In genomic region chr4:83009529-83009928, GRCh38 we compare ENCODE assay signal across 9 cellular contexts. TPM values are rescaled to one million over a fixed set of nuclear protein-coding genes. Genes with fewer than 3 reads are reported as not detected.
DNase-seq lines count a peak whose midpoint lies in the region; ATAC-seq and TF ChIP-seq lines count a peak whose summit lies in the region.
"Had no signal": no experiment of that assay in that cellular context is flagged by ENCODE, and none has a peak within 500 bp of the region (broad histone marks: within the 10 kb centered on the region; RNA-seq: fewer than 3 reads in every experiment).

No MANE protein-coding gene starts in this region.

- H3K27ac ChIP-seq in CD8-positive, alpha-beta T cell (ENCODE audit: low read depth, low read length): peak overlapping the region; percentile 98
- H3K27ac ChIP-seq in MM.1S (ENCODE audit: low read length) (no peak overlapping the region), duodenal mucosa (ENCODE audit: low read depth, low read length) (no peak overlapping the region)

- peaks cover 26% of the 10 kb centered on the region for H3F3A ChIP-seq in MM.1S (ENCODE audit: insufficient read depth, low read length)

- peak overlapping the region; percentile 98 for H3K27ac Mint-ChIP-seq in CD8-positive, alpha-beta T cell
- no peak overlapping the region for H3K27ac Mint-ChIP-seq in neural crest cell (ENCODE audit: unreplicated experiment)

- H3K9me2 ChIP-seq in MM.1S (replicated peaks; ENCODE audit: insufficient read depth, low read length): no peaks in the 10 kb centered on the region

- H2AFZ ChIP-seq in MM.1S (ENCODE audit: low read length): no peak overlapping the region

- H3K79me2 ChIP-seq in MM.1S (ENCODE audit: low read length): peaks cover 79% of the 10 kb centered on the region

- CTCF ChIA-PET in CD8-positive, alpha-beta T cell (lab: Charles Lee): interaction anchor here (1.2 kb wide), 1 partner anchor 27 kb away, joined by 3 read pairs; no protein-coding TSS in a partner anchor

- TF ChIP-seq CTCF in CD8-positive, alpha-beta T cell (IDR thresholded peaks at IDR 0.05): no peak
- no peak for TF ChIP-seq CTCF in MM.1S (IDR thresholded peaks at IDR 0.05; ENCODE audit: low read length)
- TF ChIP-seq CTCF in neural crest cell (conservative IDR thresholded peaks at IDR 0.05): no peak

- DNase-seq in CD8-positive, alpha-beta T cell: no peak
- DNase-seq in MM.1S (no peak), neural crest cell (ENCODE audit: low read depth, low spot score) (no peak), NCI-H2196 (lab: John Stamatoyannopoulos, UW; ENCODE audit: unreplicated experiment) (no peak), 8988T (no peak)
- DNase-seq: GOT3 had no signal

- peak overlapping the region; percentile 91 for H3K4me3 Mint-ChIP-seq in CD8-positive, alpha-beta T cell
- peak overlapping the region; percentile 92 for H3K4me3 Mint-ChIP-seq in neural crest cell

- H3K4me1 Mint-ChIP-seq in CD8-positive, alpha-beta T cell (ENCODE audit: low read depth): peaks cover 55% of the 10 kb centered on the region
- H3K4me1 Mint-ChIP-seq in neural crest cell: peaks cover 46% of the 10 kb centered on the region

- H3K36me3 ChIP-seq in CD8-positive, alpha-beta T cell (ENCODE audit: insufficient read depth, low read length): no peaks in the 10 kb centered on the region
- H3K36me3 ChIP-seq in MM.1S (replicated peaks; ENCODE audit: insufficient read depth, low read length): no peaks in the 10 kb centered on the region
- no peaks in the 10 kb centered on the region for H3K36me3 ChIP-seq in duodenal mucosa (ENCODE audit: control insufficient read depth in 1 of 2, insufficient read depth in 2 of 2, low read length in 2 of 2)

- no peaks in the 10 kb centered on the region for H3K9me3 ChIP-seq in CD8-positive, alpha-beta T cell (ENCODE audit: low read length)
- H3K9me3 ChIP-seq in MM.1S (replicated peaks; ENCODE audit: insufficient read depth, low read length) (no peaks in the 10 kb centered on the region), duodenal mucosa (ENCODE audit: control insufficient read depth in 1 of 2, low read length in 2 of 2) (no peaks in the 10 kb centered on the region)

- H3K4me1 ChIP-seq in CD8-positive, alpha-beta T cell (ENCODE audit: insufficient read depth, low read length): peaks cover 31% of the 10 kb centered on the region
- H3K4me1 ChIP-seq in MM.1S (ENCODE audit: low read length): peaks cover 15% of the 10 kb centered on the region; the same call in 1 of the 2 replicates
- peaks cover 24% of the 10 kb centered on the region in 2 donors for H3K4me1 ChIP-seq in duodenal mucosa (ENCODE audit: control insufficient read depth in 1 of 2, insufficient read depth in 2 of 2, low read length in 2 of 2)

- H4K20me1 ChIP-seq in MM.1S (ENCODE audit: insufficient read depth, low read length): no peaks in the 10 kb centered on the region

- H3K9ac ChIP-seq in MM.1S (ENCODE audit: low read length) (peak overlapping the region; percentile 88; the same call in 1 of the 2 replicates), duodenal mucosa (ENCODE audit: low read depth in 1 of 2, low read length in 2 of 2) (peak overlapping the region; percentile 67 to 76)

- H3K36me3 Mint-ChIP-seq in CD8-positive, alpha-beta T cell: peaks cover 15% of the 10 kb centered on the region
- H3K36me3 Mint-ChIP-seq in neural crest cell (ENCODE audit: low read depth): no peaks in the 10 kb centered on the region

- H3K4me3 ChIP-seq in CD8-positive, alpha-beta T cell (ENCODE audit: low read depth, low read length): peak overlapping the region; percentile 84
- H3K4me3 ChIP-seq in MM.1S (ENCODE audit: low read length): peak overlapping the region; percentile 88
- peak overlapping the region; percentile 84 to 90 for H3K4me3 ChIP-seq in duodenal mucosa (ENCODE audit: low read depth in 1 of 2, low read length in 2 of 2)

- ATAC-seq in CD8-positive, alpha-beta T cell: no peak
- ATAC-seq in GM19397 (IDR thresholded peaks at IDR 0.05; ENCODE audit: unreplicated experiment): no peak
- ATAC-seq in GM19035 (IDR thresholded peaks at IDR 0.05; ENCODE audit: unreplicated experiment): no peak

- intact Hi-C loops in CD8-positive, alpha-beta T cell (cut with DNase I, micrococcal nuclease): no loop called here

- no peaks in the 10 kb centered on the region for H3K27me3 ChIP-seq in CD8-positive, alpha-beta T cell (ENCODE audit: insufficient read depth, low read length)
- H3K27me3 ChIP-seq in MM.1S (replicated peaks; ENCODE audit: insufficient read depth, low read length) (no peaks in the 10 kb centered on the region), duodenal mucosa (ENCODE audit: control insufficient read depth in 1 of 2, insufficient read depth in 2 of 2, low read length in 2 of 2) (no peaks in the 10 kb centered on the region)

- H3K27me3 Mint-ChIP-seq in CD8-positive, alpha-beta T cell (ENCODE audit: low read depth): no peaks in the 10 kb centered on the region
- H3K27me3 Mint-ChIP-seq in neural crest cell (ENCODE audit: low read depth): no peaks in the 10 kb centered on the region

- POLR2A ChIA-PET in CD8-positive, alpha-beta T cell (lab: Charles Lee): interaction anchor here (1.4 to 4.6 kb wide), 2 partner anchors 26 to 112 kb away, joined by 3 to 49 read pairs; partner anchors contain the start of gene COPS4

- H3K4me2 ChIP-seq in MM.1S (ENCODE audit: low read depth, low read length): peak overlapping the region; percentile 95

- no peaks in the 10 kb centered on the region for H3K9me3 Mint-ChIP-seq in CD8-positive, alpha-beta T cell
- no peaks in the 10 kb centered on the region for H3K9me3 Mint-ChIP-seq in neural crest cell

RNA-seq across cellular contexts. Expression of gene LIN54, which starts 1.1 kb away (rescaled TPM):
- 10 to 100 TPM; 10.2 to 10.6 TPM for total RNA-seq in CD8-positive, alpha-beta T cell
- total RNA-seq in neural crest cell: 20.8 and 23.0 TPM in 2 replicates

RNA-seq across cellular contexts. Expression of gene COPS4, which starts 25.5 kb away (rescaled TPM):
- total RNA-seq in CD8-positive, alpha-beta T cell: 10 to 100 TPM; 32.2 to 35.2 TPM
- total RNA-seq in neural crest cell: 44.5 and 50.1 TPM in 2 replicates
